In genomic region chr3:115148142-115148790, GRCh38 we compare ENCODE assay signal across 8 cellular contexts. TPM values are rescaled to one million over a fixed set of nuclear protein-coding genes. Genes with fewer than 3 reads are reported as not detected.
DNase-seq lines count a peak whose midpoint lies in the region; ATAC-seq and FAIRE-seq lines count a peak whose summit lies in the region.

No MANE protein-coding gene starts in this region.

- H3K9me3 Mint-ChIP-seq in activated naive CD8-positive, alpha-beta T cell treated with anti-CD3 and anti-CD28 coated beads for 36 hours: peaks cover 9% of the 10 kb centered on the region

- peak overlapping the region; percentile 91 for H3K4me3 Mint-ChIP-seq in activated naive CD8-positive, alpha-beta T cell treated with anti-CD3 and anti-CD28 coated beads for 36 hours

- DNase-seq in NCI-H1694 treated with DMSO at 0.1 percent for 48 hours (lab: John Stamatoyannopoulos, UW) (peak; percentile 70), NCI-H1694 (lab: John Stamatoyannopoulos, UW) (no peak), NCI-H226 (no peak)
- no peak for DNase-seq in activated naive CD8-positive, alpha-beta T cell treated with anti-CD3 and anti-CD28 coated beads for 36 hours
- DNase-seq in activated CD4-positive, alpha-beta T cell treated with anti-CD3 and anti-CD28 coated beads, Interleukin-2, amount 50 U/mL, for 1 hour: no peak

- no peaks in the 10 kb centered on the region for H3K27me3 Mint-ChIP-seq in activated naive CD8-positive, alpha-beta T cell treated with anti-CD3 and anti-CD28 coated beads for 36 hours

- peak overlapping the region; percentile 95 for H3K27ac ChIP-seq in temporal lobe (ENCODE audit: low read depth, low read length)

- peak; percentile 1 for ATAC-seq in HG03378 (IDR thresholded peaks at IDR 0.05; ENCODE audit: unreplicated experiment)

- peak overlapping the region; percentile 96 for H3K27ac Mint-ChIP-seq in activated naive CD8-positive, alpha-beta T cell treated with anti-CD3 and anti-CD28 coated beads for 36 hours

- H3K4me1 Mint-ChIP-seq in activated naive CD8-positive, alpha-beta T cell treated with anti-CD3 and anti-CD28 coated beads for 36 hours: peaks cover 12% of the 10 kb centered on the region

- peaks cover 13% of the 10 kb centered on the region for H3K36me3 Mint-ChIP-seq in activated naive CD8-positive, alpha-beta T cell treated with anti-CD3 and anti-CD28 coated beads for 36 hours

- peak; percentile 78 for FAIRE-seq in islet of Langerhans (lab: Jason Lieb, UNC)

RNA-seq across cellular contexts. Expression of gene ZBTB20, which starts 1.2 kb away (rescaled TPM):
- total RNA-seq in activated naive CD8-positive, alpha-beta T cell treated with anti-CD3 and anti-CD28 coated beads for 36 hours: 1 to 10 TPM; 3.5 to 4.5 TPM
- total RNA-seq in temporal lobe: 65.2 TPM

Comparison
In these comparisons a context has a peak if more than half of its experiments do, and no peak if none do; other contexts are left out.
1. RNA of gene ZBTB20, which starts 1.2 kb away (total RNA-seq): 65.2 TPM in temporal lobe (single experiment); 3.5 to 4.5 TPM in activated naive CD8-positive, alpha-beta T cell treated with anti-CD3 and anti-CD28 coated beads for 36 hours; every median in the first group is over 10 times any median in the second.